ENCODE assay signal across 21 cellular contexts in genomic region chr5:163489745-163490075, GRCh38.
"Had no signal": no experiment of that assay in that cellular context is flagged by ENCODE, and none has a peak within 500 bp of the region (broad histone marks: within the 10 kb centered on the region; RNA-seq: fewer than 3 reads in every experiment).

No MANE protein-coding gene starts in this region.

- H3K4me1 Mint-ChIP-seq: brain; immature natural killer cell; naive B cell; stimulated activated effector memory CD8-positive, alpha-beta T cell treated with anti-CD3 and anti-CD28 coated beads, Interleukin-12 subunit alpha, Interleukin-12 subunit beta, amount 100 ng/mL, for 72 hours had no signal

- H3K9me3 Mint-ChIP-seq: activated CD4-positive, alpha-beta memory T cell treated with anti-CD3 and anti-CD28 coated beads for 36 hours; activated T-helper 1 cell treated with anti-CD3 and anti-CD28 coated beads, Interleukin-12 subunit alpha, Interleukin-12 subunit beta, Interleukin-2, Interleukin-4 antibody, amounts not matched to agents 30 ng/mL and 10 ng/mL and 1 ng/mL, durations not matched to agents 14 hours and 24 hours and 36 hours; immature natural killer cell; naive B cell; stimulated activated effector memory CD8-positive, alpha-beta T cell treated with anti-CD3 and anti-CD28 coated beads, Interleukin-12 subunit alpha, Interleukin-12 subunit beta, amount 100 ng/mL, for 72 hours had no signal

- H3K36me3 Mint-ChIP-seq: immature natural killer cell, naive B cell had no signal

- H3K4me3 Mint-ChIP-seq: activated CD4-positive, alpha-beta memory T cell treated with anti-CD3 and anti-CD28 coated beads for 36 hours; activated CD8-positive, alpha-beta memory T cell treated with anti-CD3 and anti-CD28 coated beads, Interleukin-2, amount 10 ng/mL, durations not matched to agents 7 days and 5 days; activated T-helper 1 cell treated with anti-CD3 and anti-CD28 coated beads, Interleukin-12 subunit alpha, Interleukin-12 subunit beta, Interleukin-2, Interleukin-4 antibody, amounts not matched to agents 30 ng/mL and 10 ng/mL and 1 ng/mL, durations not matched to agents 14 hours and 24 hours and 36 hours; brain; immature natural killer cell; naive B cell; stimulated activated effector memory CD8-positive, alpha-beta T cell treated with anti-CD3 and anti-CD28 coated beads, Interleukin-12 subunit alpha, Interleukin-12 subunit beta, amount 100 ng/mL, for 72 hours had no signal

- H3K4me1 ChIP-seq: foreskin keratinocyte, stomach, suprapubic skin, tibial nerve had no signal

- H3K27ac ChIP-seq: foreskin keratinocyte, neutrophil, skin epidermis, stomach, suprapubic skin, tibial nerve had no signal

- H3K27ac Mint-ChIP-seq: activated CD4-positive, alpha-beta memory T cell treated with anti-CD3 and anti-CD28 coated beads for 36 hours; activated CD8-positive, alpha-beta memory T cell treated with anti-CD3 and anti-CD28 coated beads, Interleukin-2, amount 10 ng/mL, durations not matched to agents 7 days and 5 days; activated T-helper 1 cell treated with anti-CD3 and anti-CD28 coated beads, Interleukin-12 subunit alpha, Interleukin-12 subunit beta, Interleukin-2, Interleukin-4 antibody, amounts not matched to agents 30 ng/mL and 10 ng/mL and 1 ng/mL, durations not matched to agents 14 hours and 24 hours and 36 hours; brain; immature natural killer cell; naive B cell; stimulated activated effector memory CD8-positive, alpha-beta T cell treated with anti-CD3 and anti-CD28 coated beads, Interleukin-12 subunit alpha, Interleukin-12 subunit beta, amount 100 ng/mL, for 72 hours had no signal

- H3K36me3 ChIP-seq: stomach, suprapubic skin, tibial nerve had no signal

- H3K27me3 ChIP-seq: foreskin keratinocyte, neutrophil, stomach, suprapubic skin, tibial nerve had no signal

- H3K9me3 ChIP-seq: neutrophil, stomach, suprapubic skin, tibial nerve had no signal

- ATAC-seq: activated CD8-positive, alpha-beta memory T cell treated with anti-CD3 and anti-CD28 coated beads, Interleukin-2, amount 10 ng/mL, durations not matched to agents 7 days and 5 days; left ventricle myocardium superior; stimulated activated effector memory CD8-positive, alpha-beta T cell treated with anti-CD3 and anti-CD28 coated beads, Interleukin-12 subunit alpha, Interleukin-12 subunit beta, amount 100 ng/mL, for 72 hours had no signal

- DNase-seq: activated CD4-positive, alpha-beta memory T cell treated with anti-CD3 and anti-CD28 coated beads for 36 hours; activated CD4-positive, alpha-beta T cell treated with anti-CD3 and anti-CD28 coated beads for 48 hours; activated CD8-positive, alpha-beta memory T cell treated with anti-CD3 and anti-CD28 coated beads, Interleukin-2, amount 10 ng/mL, durations not matched to agents 7 days and 5 days; activated gamma-delta T cell; activated naive CD4-positive, alpha-beta T cell treated with anti-CD3 and anti-CD28 coated beads, Interleukin-2, amount 50 U/mL, for 16 hours; activated T-cell treated with anti-CD3 and anti-CD28 coated beads for 4 hours; aorta; kidney glomerular epithelial cell; left ventricle myocardium superior; naive B cell; stimulated activated CD4-positive, alpha-beta T cell treated with anti-CD3 and anti-CD28 coated beads, Interleukin-1b, Interleukin-23, amount 100 ng/mL, for 48 hours; stomach had no signal

- H3K4me3 ChIP-seq: skin epidermis, stomach, suprapubic skin, tibial nerve had no signal

- H3K27me3 Mint-ChIP-seq: activated CD4-positive, alpha-beta memory T cell treated with anti-CD3 and anti-CD28 coated beads for 36 hours; activated CD8-positive, alpha-beta memory T cell treated with anti-CD3 and anti-CD28 coated beads, Interleukin-2, amount 10 ng/mL, durations not matched to agents 7 days and 5 days; brain; naive B cell had no signal
